1 cellular context compared by ENCODE assay signal in genomic region chr2:145524303-145524702, GRCh38.
TF ChIP-seq lines count a peak whose summit lies in the region.

No MANE protein-coding gene starts in this region.

TF ChIP-seq in SK-N-SH, 30 proteins besides CTCF, POLR2A, EP300 and RAD21 (continued from another document):
- TF ChIP-seq USF2 (IDR thresholded peaks at IDR 0.05; ENCODE audit: borderline replicate concordance, low read depth, low read length) (no peak), FOXM1 (IDR thresholded peaks at IDR 0.05; ENCODE audit: low read depth) (no peak), MXI1 (IDR thresholded peaks at IDR 0.05; ENCODE audit: low read depth, low read length) (no peak), YY1 (IDR thresholded peaks at IDR 0.05; ENCODE audit: low read depth) (no peak), EZH2phosphoT487 (IDR thresholded peaks at IDR 0.05; ENCODE audit: borderline replicate concordance, low read depth) (no peak)
